ENCODE assay signal across 1 cellular context in genomic region chr3:125594581-125595011, GRCh38.
TF ChIP-seq lines count a peak whose summit lies in the region.

No MANE protein-coding gene starts in this region.

TF ChIP-seq in HEK293, 187 proteins besides CTCF, POLR2A, EP300 and RAD21 (continued from another document):
- TF ChIP-seq ZNF518A (tag by site-specific recombination; conservative IDR thresholded peaks at IDR 0.05; ENCODE audit: low read depth) (no peak), ATF2 (tag by site-specific recombination; IDR thresholded peaks at IDR 0.05; ENCODE audit: low read depth) (no peak), KLF1 (tag by site-specific recombination; IDR thresholded peaks at IDR 0.05) (no peak), ZNF580 (tag by site-specific recombination; IDR thresholded peaks at IDR 0.05) (no peak), OSR2 (tag by site-specific recombination; IDR thresholded peaks at IDR 0.05) (peak; percentile 73), ZNF600 (tag by site-specific recombination; IDR thresholded peaks at IDR 0.05) (no peak), KLF8 (tag by site-specific recombination; IDR thresholded peaks at IDR 0.05) (no peak), ZNF354C (tag by site-specific recombination; IDR thresholded peaks at IDR 0.05; ENCODE audit: borderline replicate concordance, low read depth) (no peak), ZNF473 (tag by site-specific recombination; IDR thresholded peaks at IDR 0.05) (no peak), ZNF521 (tag by site-specific recombination; IDR thresholded peaks at IDR 0.05) (no peak), ZNF248 (tag by site-specific recombination; IDR thresholded peaks at IDR 0.05) (no peak), ZNF335 (tag by site-specific recombination; conservative IDR thresholded peaks at IDR 0.05) (peak; percentile 13; the same call in 1 of the 2 replicates)
